In genomic region chr9:124040186-124040920, GRCh38 we compare ENCODE assay signal across 9 cellular contexts. TPM values are rescaled to one million over a fixed set of nuclear protein-coding genes. Genes with fewer than 3 reads are reported as not detected.
A peak's percentile ranks its signal among the peaks of the same experiment; 100 is the strongest.
DNase-seq lines count a peak whose midpoint lies in the region; ATAC-seq and TF ChIP-seq lines count a peak whose summit lies in the region.
"Had no signal": no experiment of that assay in that cellular context is flagged by ENCODE, and none has a peak within 500 bp of the region (broad histone marks: within the 10 kb centered on the region; RNA-seq: fewer than 3 reads in every experiment).

No MANE protein-coding gene starts in this region.

- H3K27ac ChIP-seq in BLaER1 (no peak overlapping the region), ectodermal cell (ENCODE audit: insufficient read depth, low read depth, low read length, poor library complexity, severe bottlenecking) (no peak overlapping the region), neural progenitor cell (no peak overlapping the region)
- H3K27ac ChIP-seq: SJSA1 had no signal

- H3K27me3 Mint-ChIP-seq in neural progenitor cell (ENCODE audit: insufficient read depth, low read depth), result peaks cover 41% of the 10 kb centered on the region

- no peaks in the 10 kb centered on the region for H3F3A ChIP-seq in neural progenitor cell (ENCODE audit: low read depth)

- no peaks in the 10 kb centered on the region for H3K36me3 Mint-ChIP-seq in neural progenitor cell

- H3K79me2 ChIP-seq in neural progenitor cell (ENCODE audit: low read depth), result no peaks in the 10 kb centered on the region

- H3K27ac Mint-ChIP-seq in neural progenitor cell, result no peak overlapping the region

- TF ChIP-seq CTCF in neural progenitor cell (IDR thresholded peaks at IDR 0.05), result no peak

- H3K27me3 ChIP-seq in BLaER1, result peaks cover 22% of the 10 kb centered on the region
- peaks cover 76% of the 10 kb centered on the region for H3K27me3 ChIP-seq in ectodermal cell (ENCODE audit: control insufficient read depth, insufficient read depth, low read length, poor library complexity, severe bottlenecking)
- H3K27me3 ChIP-seq in neural progenitor cell, result peaks cover 94% of the 10 kb centered on the region

- H3K4me1 Mint-ChIP-seq in neural progenitor cell, result peaks cover 3% of the 10 kb centered on the region

- 41 to 42% methylated on average over 21 of the region's 21 CpGs for WGBS in ectodermal cell, 2 experiments

- no peak overlapping the region for H3K9ac ChIP-seq in BLaER1
- H3K9ac ChIP-seq in neural progenitor cell, result no peak overlapping the region

- H3K36me3 ChIP-seq in BLaER1, result no peaks in the 10 kb centered on the region
- H3K36me3 ChIP-seq in ectodermal cell (ENCODE audit: control insufficient read depth, insufficient read depth, low read length), result no peaks in the 10 kb centered on the region
- H3K36me3 ChIP-seq in neural progenitor cell, result no peaks in the 10 kb centered on the region
- H3K36me3 ChIP-seq: SJSA1 had no signal

- H3K4me3 Mint-ChIP-seq in neural progenitor cell, result peak overlapping the region; percentile 75

- H3K4me2 ChIP-seq in BLaER1 (peak overlapping the region; percentile 98), neural progenitor cell (peak overlapping the region; percentile 78)

- no peak overlapping the region; the same call in 1 of the 2 replicates for H3K4me3 ChIP-seq in BLaER1
- H3K4me3 ChIP-seq in Jurkat, Clone E6-1 (ENCODE audit: low read length), result peak overlapping the region; percentile 4; the same call in 1 of the 2 replicates
- H3K4me3 ChIP-seq in ectodermal cell (ENCODE audit: insufficient read depth, low read depth, low read length), result peak overlapping the region; percentile 25
- peak overlapping the region; percentile 55 for H3K4me3 ChIP-seq in neural progenitor cell
- H3K4me3 ChIP-seq: SJSA1 had no signal

- ATAC-seq in HG03095 (IDR thresholded peaks at IDR 0.05; ENCODE audit: unreplicated experiment) (no peak), GM21825 (IDR thresholded peaks at IDR 0.05; ENCODE audit: unreplicated experiment) (no peak)

- H4K20me1 ChIP-seq in BLaER1, result no peaks in the 10 kb centered on the region; the same call in 1 of the 2 replicates
- H4K20me1 ChIP-seq in neural progenitor cell (ENCODE audit: low read depth), result no peaks in the 10 kb centered on the region

- peak overlapping the region; percentile 73 for H2AFZ ChIP-seq in neural progenitor cell (replicated peaks)

- H3K4me1 ChIP-seq in BLaER1 (peaks cover 37% of the 10 kb centered on the region), ectodermal cell (ENCODE audit: control insufficient read depth, insufficient read depth, low read length) (no peaks in the 10 kb centered on the region), neural progenitor cell (peaks cover 8% of the 10 kb centered on the region)

- H3K9me3 ChIP-seq in BLaER1 (no peaks in the 10 kb centered on the region), ectodermal cell (ENCODE audit: control insufficient read depth, low read length) (no peaks in the 10 kb centered on the region), neural progenitor cell (ENCODE audit: low read depth) (no peaks in the 10 kb centered on the region)
- H3K9me3 ChIP-seq: SJSA1 had no signal

- no peaks in the 10 kb centered on the region for H3K9me3 Mint-ChIP-seq in neural progenitor cell

- DNase-seq in Jurkat, Clone E6-1 (ENCODE audit: low read depth, low spot score), result no peak
- DNase-seq in neural progenitor cell (ENCODE audit: low spot score) (peak; percentile 65), NCI-H146 (lab: John Stamatoyannopoulos, UW) (no peak), NCI-H1436 treated with DMSO at 0.1 percent for 48 hours (lab: John Stamatoyannopoulos, UW) (no peak)

RNA-seq across cellular contexts. Expression of gene LHX2, which starts 28.8 kb away (rescaled TPM):
- 1.4 TPM for polyA plus RNA-seq in Jurkat, Clone E6-1 (2012; ENCODE audit: insufficient read depth, insufficient read length)
- polyA plus RNA-seq in ectodermal cell (2013, experiment 1 of 4), result 2.6 TPM
- 4.1 TPM for polyA plus RNA-seq in ectodermal cell (2013, experiment 2 of 4)
- 2.2 TPM for polyA plus RNA-seq in ectodermal cell (2013, experiment 3 of 4)
- 3.7 TPM for polyA plus RNA-seq in ectodermal cell (2013, experiment 4 of 4)
- total RNA-seq in neural progenitor cell (ENCODE audit: low replicate concordance), result 36.3 and 59.5 TPM in 2 replicates
